1 cellular context compared by ENCODE assay signal in the genomic region with DNA sequence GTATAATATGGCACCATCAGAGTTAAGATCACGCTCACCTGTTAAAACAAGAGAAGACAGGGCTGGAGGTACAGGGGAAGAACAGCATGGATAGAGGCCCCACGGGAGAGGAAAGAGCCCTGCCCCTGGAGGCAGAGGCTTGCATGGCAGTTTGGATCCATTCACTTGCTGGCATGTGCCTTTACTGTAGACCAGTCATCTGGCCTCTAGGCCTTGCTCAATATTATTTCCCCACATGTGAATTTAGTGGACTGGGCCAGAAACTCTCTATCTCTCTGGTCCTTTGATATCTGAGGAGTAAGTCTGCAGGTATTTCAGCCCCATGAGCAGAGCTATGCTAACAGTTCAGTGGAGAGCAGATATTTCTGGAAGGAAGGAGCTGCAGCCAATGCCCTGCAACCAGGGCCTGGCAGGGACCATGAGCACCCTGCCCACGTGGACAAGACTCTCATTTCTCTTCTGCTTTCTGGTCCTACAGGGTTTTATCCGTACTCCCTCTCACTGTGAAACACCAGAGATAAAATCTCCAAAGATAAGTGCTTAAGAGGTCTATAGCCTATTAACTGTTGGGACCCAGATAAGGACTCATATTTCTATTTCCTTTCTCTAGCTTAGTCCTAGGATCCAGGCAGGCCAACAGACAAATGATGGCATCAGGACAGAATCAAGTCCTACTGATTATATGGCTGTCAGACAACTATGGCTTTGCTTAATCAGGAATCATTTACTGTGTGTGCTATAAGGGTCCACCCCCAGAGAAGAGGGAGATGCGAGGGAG.
TF ChIP-seq lines count a peak whose summit lies in the region.

No MANE protein-coding gene starts in this region.

TF ChIP-seq in K562, 482 proteins besides CTCF, POLR2A, EP300 and RAD21 (continued from another document):
- TF ChIP-seq, protein P1, sequence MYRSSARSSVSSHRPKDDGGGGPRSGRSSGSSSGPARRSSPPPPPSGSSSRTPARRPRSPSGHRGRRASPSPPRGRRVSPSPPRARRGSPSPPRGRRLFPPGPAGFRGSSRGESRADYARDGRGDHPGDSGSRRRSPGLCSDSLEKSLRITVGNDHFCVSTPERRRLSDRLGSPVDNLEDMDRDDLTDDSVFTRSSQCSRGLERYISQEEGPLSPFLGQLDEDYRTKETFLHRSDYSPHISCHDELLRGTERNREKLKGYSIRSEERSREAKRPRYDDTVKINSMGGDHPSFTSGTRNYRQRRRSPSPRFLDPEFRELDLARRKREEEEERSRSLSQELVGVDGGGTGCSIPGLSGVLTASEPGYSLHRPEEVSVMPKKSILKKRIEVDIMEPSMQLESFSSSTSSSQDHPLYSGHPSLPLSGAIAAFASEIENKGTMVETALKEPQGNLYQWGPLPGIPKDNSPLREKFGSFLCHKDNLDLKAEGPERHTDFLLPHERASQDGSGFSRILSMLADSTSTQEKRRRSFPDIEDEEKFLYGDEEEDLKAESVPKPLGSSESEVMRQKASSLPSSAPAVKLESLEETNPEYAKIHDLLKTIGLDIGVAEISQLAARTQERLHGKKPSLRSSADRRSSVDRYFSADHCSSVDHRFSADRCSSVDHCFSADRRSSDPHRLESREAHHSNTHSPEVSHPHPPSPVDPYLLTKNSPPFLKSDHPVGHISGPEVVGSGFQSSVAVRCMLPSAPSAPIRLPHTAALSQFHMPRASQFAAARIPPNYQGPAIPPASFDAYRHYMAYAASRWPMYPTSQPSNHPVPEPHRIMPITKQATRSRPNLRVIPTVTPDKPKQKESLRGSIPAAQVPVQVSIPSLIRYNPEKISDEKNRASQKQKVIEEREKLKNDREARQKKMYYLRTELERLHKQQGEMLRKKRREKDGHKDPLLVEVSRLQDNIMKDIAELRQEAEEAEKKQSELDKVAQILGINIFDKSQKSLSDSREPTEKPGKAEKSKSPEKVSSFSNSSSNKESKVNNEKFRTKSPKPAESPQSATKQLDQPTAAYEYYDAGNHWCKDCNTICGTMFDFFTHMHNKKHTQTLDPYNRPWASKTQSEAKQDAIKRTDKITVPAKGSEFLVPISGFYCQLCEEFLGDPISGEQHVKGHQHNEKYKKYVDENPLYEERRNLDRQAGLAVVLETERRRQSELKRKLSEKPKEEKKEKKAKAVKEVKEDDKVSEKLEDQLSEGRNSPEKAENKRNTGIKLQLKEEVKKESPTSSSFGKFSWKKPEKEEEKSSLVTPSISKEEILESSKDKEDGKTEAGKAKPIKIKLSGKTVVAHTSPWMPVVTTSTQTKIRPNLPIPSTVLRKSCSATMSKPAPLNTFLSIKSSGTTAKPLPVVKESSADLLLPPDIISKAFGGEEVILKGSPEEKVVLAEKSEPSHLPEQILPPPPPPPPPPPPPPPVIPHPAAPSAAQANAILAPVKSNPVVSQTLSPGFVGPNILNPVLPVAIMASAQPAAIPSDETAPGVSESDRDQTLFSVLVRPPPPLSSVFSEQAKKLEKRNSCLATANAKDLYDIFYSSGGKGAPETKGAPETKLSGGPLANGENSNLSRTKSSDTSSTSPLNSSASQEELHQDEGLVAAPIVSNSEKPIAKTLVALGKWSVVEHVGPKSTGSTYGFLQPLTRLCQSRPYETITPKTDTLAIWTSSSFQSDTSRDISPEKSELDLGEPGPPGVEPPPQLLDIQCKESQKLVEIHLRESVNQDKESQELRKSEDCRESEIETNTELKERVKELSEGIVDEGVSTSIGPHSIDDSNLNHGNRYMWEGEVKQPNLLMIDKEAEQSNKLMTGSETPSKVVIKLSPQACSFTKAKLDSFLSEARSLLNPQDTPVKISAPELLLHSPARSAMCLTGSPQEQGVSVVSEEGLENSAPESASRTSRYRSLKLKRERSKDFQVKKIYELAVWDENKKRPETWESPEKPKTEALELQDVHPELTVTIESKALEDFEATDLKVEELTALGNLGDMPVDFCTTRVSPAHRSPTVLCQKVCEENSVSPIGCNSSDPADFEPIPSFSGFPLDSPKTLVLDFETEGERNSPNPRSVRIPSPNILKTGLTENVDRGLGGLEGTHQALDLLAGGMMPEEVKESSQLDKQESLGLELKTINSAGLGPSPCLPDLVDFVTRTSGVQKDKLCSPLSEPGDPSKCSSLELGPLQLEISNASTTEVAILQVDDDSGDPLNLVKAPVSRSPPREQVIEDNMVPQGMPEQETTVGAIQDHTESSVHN (IDR thresholded peaks at IDR 0.05; ENCODE audit: borderline replicate concordance in 1 of 2, low read depth in 1 of 2): no peak
